In the genomic region with DNA sequence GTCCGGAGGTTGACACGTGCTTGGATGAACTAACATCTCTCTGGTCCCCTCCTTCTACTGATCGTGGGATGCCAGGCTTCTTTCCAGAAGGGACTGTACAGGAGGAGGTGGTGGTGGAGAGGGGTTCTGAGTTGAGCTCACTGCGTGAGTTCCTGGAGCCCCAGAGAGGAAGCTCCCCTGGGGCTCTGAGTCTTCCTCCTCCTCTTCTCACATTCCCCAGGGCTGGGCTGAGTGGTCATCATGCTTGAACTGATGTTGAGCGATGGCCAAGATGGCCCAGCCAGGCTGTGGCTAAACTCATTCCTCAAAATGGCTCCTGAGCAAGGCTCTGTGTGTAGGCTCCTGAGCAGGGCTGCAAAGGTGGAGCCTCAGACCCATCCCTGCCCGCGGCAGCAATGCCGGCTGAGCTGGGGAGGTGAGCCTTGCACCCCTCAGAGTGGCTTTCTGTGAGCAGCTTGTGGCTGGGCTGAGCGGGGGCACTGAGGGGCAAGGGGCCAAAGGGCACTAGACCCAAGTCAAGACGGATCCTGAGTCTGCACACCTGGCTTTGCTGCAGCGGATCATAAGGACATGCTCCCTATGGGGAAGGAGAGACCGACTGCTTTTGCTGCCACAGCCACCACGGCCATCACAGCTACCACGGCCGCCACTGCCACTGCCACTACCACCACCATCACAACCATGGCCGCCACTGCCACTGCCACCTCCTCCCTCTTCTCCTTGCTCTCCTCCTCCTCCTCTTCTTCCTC, we compare ENCODE assay signal across 19 cellular contexts. TPM values are rescaled to one million over a fixed set of nuclear protein-coding genes. Genes with fewer than 3 reads are reported as not detected.
DNase-seq lines count a peak whose midpoint lies in the region; ATAC-seq and TF ChIP-seq lines count a peak whose summit lies in the region.
"Had no signal": no experiment of that assay in that cellular context is flagged by ENCODE, and none has a peak within 500 bp of the region (broad histone marks: within the 10 kb centered on the region; RNA-seq: fewer than 3 reads in every experiment).

No MANE protein-coding gene starts in this region.

- no peak overlapping the region for H2AFZ ChIP-seq in IMR-90 (replicated peaks; ENCODE audit: low read length, poor library complexity)

- H3K4me1 ChIP-seq in IMR-90 (ENCODE audit: control insufficient read depth, insufficient read depth, low read length) (no peaks in the 10 kb centered on the region; the same call in none of the 2 replicates), right cardiac atrium (ENCODE audit: control insufficient read depth, insufficient read depth, low read length) (no peaks in the 10 kb centered on the region), spleen (no peaks in the 10 kb centered on the region)
- H3K4me1 ChIP-seq: SJCRH30 had no signal

- no peak overlapping the region for H2BK5ac ChIP-seq in IMR-90 (ENCODE audit: low read depth, low read length, poor library complexity, severe bottlenecking)

- BruUV-seq in IMR-90 (replicated peaks; lab: Mats Ljungman, UMichigan) = no TSS peak

- H4K20me1 ChIP-seq in IMR-90 (ENCODE audit: insufficient read depth, low read length) = peaks cover 100% of the 10 kb centered on the region

- H3K4ac ChIP-seq in IMR-90 (ENCODE audit: low read depth, low read length) = no peak overlapping the region

- POLR2A ChIA-PET in IMR-90 (lab: Charles Lee; ENCODE audit: unreplicated experiment) = no interaction called here

- H3K4me3 ChIP-seq in IMR-90 (ENCODE audit: insufficient read depth, low read depth, low read length) (no peak overlapping the region), brain microvascular endothelial cell (ENCODE audit: low read depth, low read length) (no peak overlapping the region), right cardiac atrium (ENCODE audit: low read length) (no peak overlapping the region), spleen (no peak overlapping the region)
- H3K4me3 ChIP-seq: K562, SJCRH30 had no signal

- no peak overlapping the region for H2BK15ac ChIP-seq in IMR-90 (ENCODE audit: low read depth, low read length)

- ATAC-seq in IMR-90 (ENCODE audit: low read depth) (peak; percentile 21), right cardiac atrium (no peak), HG02981 (IDR thresholded peaks at IDR 0.05; ENCODE audit: unreplicated experiment) (no peak)
- ATAC-seq: K562 had no signal

- in situ Hi-C loops in IMR-90 (cut with MboI; ENCODE audit: low sequenced_read_pairs) = no loop called here
- in situ Hi-C loops in brain microvascular endothelial cell (cut with HindIII; ENCODE audit: low pct_ligation_motif_present, low sequenced_read_pairs) = no loop called here

- no peak for TF ChIP-seq POLR2A in IMR-90 (IDR thresholded peaks at IDR 0.05; ENCODE audit: low read depth, low read length)
- TF ChIP-seq POLR2A in spleen (IDR thresholded peaks at IDR 0.05) = no peak

- peaks cover 72% of the 10 kb centered on the region for H3K36me3 ChIP-seq in IMR-90 (ENCODE audit: control insufficient read depth, insufficient read depth, low read length)
- peaks cover 65% of the 10 kb centered on the region for H3K36me3 ChIP-seq in brain microvascular endothelial cell (replicated peaks)
- H3K36me3 ChIP-seq in spleen = no peaks in the 10 kb centered on the region

- peaks cover 5 to 77% of the 10 kb centered on the region in 2 experiments; a peak in 3 of 4 replicates for H3K79me1 ChIP-seq in IMR-90 (ENCODE audit: low read depth in 1 of 2, low read length in 2 of 2)

- no peak overlapping the region for H4K8ac ChIP-seq in IMR-90 (ENCODE audit: low read depth in 2 of 2, low read length in 2 of 2)

- H3K56ac ChIP-seq in IMR-90 (ENCODE audit: extremely low read depth, insufficient read depth, low read length) = no peak overlapping the region

- H3K9me1 ChIP-seq in IMR-90 (ENCODE audit: insufficient read depth, low read length) = peaks cover 5% of the 10 kb centered on the region

- WGBS in IMR-90 (ENCODE audit: extremely low coverage in 2 of 2, insufficient read length in 1 of 2), 2 experiments = 89% methylated on average over 5 of the region's 16 CpGs; no CpG with 5 or more reads in 1 of the 2 experiments
- whole genome bisulfite sequencing in right cardiac atrium = 91% methylated on average over 16 of the region's 16 CpGs
- 85 to 94% (median 91%) methylated on average over 12 to 16 of the region's 16 CpGs for WGBS in spleen, 5 donors

- intact Hi-C loops in IMR-90 (cut with micrococcal nuclease) (no loop called here), right cardiac atrium (cut with DNase I) (no loop called here), spleen (cut with DNase I; ENCODE audit: low total_unique reads) (no loop called here)

- no peak overlapping the region for H2BK120ac ChIP-seq in IMR-90 (ENCODE audit: low read depth, low read length)

- TF ChIP-seq CTCF in IMR-90 (conservative IDR thresholded peaks at IDR 0.05; ENCODE audit: low read depth, low read length) (no peak), brain microvascular endothelial cell (IDR thresholded peaks at IDR 0.05; ENCODE audit: low read depth, low read length, missing control alignments) (no peak), spleen (IDR thresholded peaks at IDR 0.05 in 8 of 11, conservative IDR thresholded peaks at IDR 0.05 in 3 of 11) (no peak)

- H2BK20ac ChIP-seq in IMR-90 (ENCODE audit: low read depth, low read length) = no peak overlapping the region

- no peak overlapping the region for H4K91ac ChIP-seq in IMR-90 (ENCODE audit: insufficient read depth, low read depth, low read length)

- H3K9ac ChIP-seq in IMR-90 (ENCODE audit: low read depth, low read length) = no peak overlapping the region

- no peak overlapping the region for H3K27ac ChIP-seq in IMR-90 (ENCODE audit: insufficient read depth, low read length)
- H3K27ac ChIP-seq in brain microvascular endothelial cell = no peak overlapping the region
- no peak overlapping the region for H3K27ac ChIP-seq in right cardiac atrium (ENCODE audit: low read length)
- no peak overlapping the region for H3K27ac ChIP-seq in spleen
- H3K27ac ChIP-seq: SJCRH30 had no signal

- H2AK9ac ChIP-seq in IMR-90 (replicated peaks; ENCODE audit: low read depth, low read length, poor library complexity) = no peak overlapping the region

- no peak overlapping the region for H3K23ac ChIP-seq in IMR-90 (ENCODE audit: low read depth, low read length)

- H3K4me2 ChIP-seq in IMR-90 (ENCODE audit: low read depth, low read length) = no peak overlapping the region

- CTCF ChIA-PET in IMR-90 (lab: Yijun Ruan, JAX) = no interaction called here

- DNase-seq in IMR-90 (no peak), brain microvascular endothelial cell (peak; percentile 8), right cardiac atrium (peak in 2 of 3 donors; percentile 5 to 25), spleen (peak; percentile 50), amygdala (lab: John Stamatoyannopoulos, UW) (no peak), GM19240 (ENCODE audit: insufficient read length, low spot score) (no peak), NCI-H1436 treated with DMSO at 0.1 percent for 48 hours (lab: John Stamatoyannopoulos, UW) (no peak)
- DNase-seq: DMS79 treated with DMSO at 0.1 percent for 48 hours, H7, NCI-H1105 treated with DMSO at 0.1 percent for 48 hours, NCI-H187, NCI-H2227 treated with DMSO at 0.1 percent for 48 hours, NCI-H82, OCI-M1, SJCRH30 had no signal

- no peaks in the 10 kb centered on the region for H3K27me3 ChIP-seq in IMR-90 (ENCODE audit: control insufficient read depth, insufficient read depth, low read length)
- no peaks in the 10 kb centered on the region for H3K27me3 ChIP-seq in brain microvascular endothelial cell (replicated peaks)
- no peaks in the 10 kb centered on the region for H3K27me3 ChIP-seq in right cardiac atrium (ENCODE audit: control insufficient read depth, insufficient read depth)
- peaks cover 0 to 4% (median 0%) of the 10 kb centered on the region in 7 donors for H3K27me3 ChIP-seq in spleen (replicated peaks in 1 of 7)
- H3K27me3 ChIP-seq: SJCRH30 had no signal

- no peak overlapping the region for H3K18ac ChIP-seq in IMR-90 (ENCODE audit: low read depth, low read length)

- no peaks in the 10 kb centered on the region for H3K9me3 ChIP-seq in IMR-90 (ENCODE audit: control insufficient read depth, insufficient read depth, low read length)
- H3K9me3 ChIP-seq in right cardiac atrium (ENCODE audit: control insufficient read depth, low read length) = no peaks in the 10 kb centered on the region
- H3K9me3 ChIP-seq in spleen = no peaks in the 10 kb centered on the region
- H3K9me3 ChIP-seq: SJCRH30 had no signal

- no peak overlapping the region for H4K5ac ChIP-seq in IMR-90 (ENCODE audit: low read depth, low read length)

- no peak overlapping the region for H3K14ac ChIP-seq in IMR-90 (replicated peaks; ENCODE audit: low read depth, low read length)

- no peak for TF ChIP-seq RAD21 in IMR-90 (IDR thresholded peaks at IDR 0.05; ENCODE audit: low read length)

- no peak overlapping the region for H2AK5ac ChIP-seq in IMR-90 (ENCODE audit: low read depth, low read length)

- dilution Hi-C loops in IMR-90 (cut with HindIII; ENCODE audit: low sequenced_read_pairs, unreplicated experiment) = no loop called here

TF ChIP-seq in IMR-90, 13 proteins besides CTCF, POLR2A, EP300 and RAD21 (continues in another document):
- TF ChIP-seq MAZ (IDR thresholded peaks at IDR 0.05; ENCODE audit: borderline replicate concordance, low read depth, low read length) = 0 out of 2 replicates have a peak, but pooled peaks have one; percentile 18
- TF ChIP-seq ELK1 (IDR thresholded peaks at IDR 0.05; ENCODE audit: borderline replicate concordance, low read depth, low read length) = no peak

RNA-seq across cellular contexts. Expression of gene MEG3, which starts 35.4 kb away (rescaled TPM):
- total RNA-seq in IMR-90 (2012; rRNA removed) = 31.5 and 32.5 TPM in 2 replicates
- polyA plus RNA-seq in IMR-90 (2012; rRNA removed) = 518 and 556 TPM in 2 replicates
- polyA plus RNA-seq in IMR-90 (2012; cell fraction: cytosol; rRNA removed) = 53.8 and 53.9 TPM in 2 replicates
- 8,555 and 8,817 TPM in 2 replicates for polyA plus RNA-seq in IMR-90 (2012; cell fraction: nucleus; rRNA removed; ENCODE audit: low replicate concordance)
- 10 to 100 TPM; 10.4 to 35.3 (median 18.3) TPM for total RNA-seq in right cardiac atrium
- polyA plus RNA-seq in right cardiac atrium = 32.9 TPM
- 100 to 1,000 TPM in 5 of 7 donors, 10 to 100 TPM in 2; 86.5 to 282 (median 174) TPM for total RNA-seq in spleen
- 100 to 1,000 TPM in 2 of 3 donors, 10 to 100 TPM in 1; 86.6 to 763 (median 435) TPM for polyA plus RNA-seq in spleen
- polyA plus RNA-seq: CD14-positive monocyte had no signal

RNA-seq across cellular contexts. Expression of gene RTL1, which starts 42.2 kb away (rescaled TPM):
- total RNA-seq in IMR-90 (2012; rRNA removed) (not detected in 2 replicates), right cardiac atrium (not detected), spleen (not detected)
- polyA plus RNA-seq in IMR-90 (2012; rRNA removed) (not detected in 2 replicates), right cardiac atrium (0.05 TPM), spleen (under 1 TPM in 1 of 3 donors, not detected in 2; under 0.01 TPM)
- not detected in 2 replicates for polyA plus RNA-seq in IMR-90 (2012; cell fraction: cytosol; rRNA removed)
- not detected in 2 replicates for polyA plus RNA-seq in IMR-90 (2012; cell fraction: nucleus; rRNA removed; ENCODE audit: low replicate concordance)
- total RNA-seq: H7, K562, RPMI7951 had no signal
- polyA plus RNA-seq: CD14-positive monocyte, K562 had no signal

Comparison
In these comparisons a context has a peak if more than half of its experiments do, and no peak if none do; other contexts are left out.
1. DNase-seq: peak in brain microvascular endothelial cell (single experiment), right cardiac atrium (2 of 3) and spleen (single experiment); none in IMR-90 (single experiment), amygdala (0 of 56), GM19240 (single experiment) and NCI-H1436 treated with DMSO at 0.1 percent for 48 hours (single experiment).